In genomic region chr21:45037986-45038385, GRCh38 we compare ENCODE assay signal across 28 cellular contexts.
"Had no signal": no experiment of that assay in that cellular context is flagged by ENCODE, and none has a peak within 500 bp of the region (broad histone marks: within the 10 kb centered on the region; RNA-seq: fewer than 3 reads in every experiment).

No MANE protein-coding gene starts in this region.

- H3K27ac ChIP-seq: adrenal gland, breast epithelium, cardiac muscle cell, coronary artery, dorsolateral prefrontal cortex had no signal

- H3K27me3 ChIP-seq: adrenal gland, breast epithelium, cardiac muscle cell had no signal

- ATAC-seq: activated CD4-positive, alpha-beta T cell treated with anti-CD3 and anti-CD28 coated beads for 36 hours; activated CD8-positive, alpha-beta memory T cell treated with anti-CD3 and anti-CD28 coated beads, Interleukin-2, amount 10 ng/mL, durations not matched to agents 7 days and 5 days; activated CD8-positive, alpha-beta T cell treated with anti-CD3 and anti-CD28 coated beads, Interleukin-2, amount 10 ng/mL, durations not matched to agents 7 days and 5 days; activated naive CD8-positive, alpha-beta T cell treated with anti-CD3 and anti-CD28 coated beads, Interleukin-2, amount 50 U/mL, for 24 hours; esophagus mucosa had no signal

- H3K4me3 ChIP-seq: adrenal gland, breast epithelium, cardiac muscle cell, coronary artery, dorsolateral prefrontal cortex had no signal

- DNase-seq: activated CD4-positive, alpha-beta memory T cell treated with anti-CD3 and anti-CD28 coated beads for 36 hours; activated CD4-positive, alpha-beta T cell treated with anti-CD3 and anti-CD28 coated beads for 36 hours; activated CD4-positive, alpha-beta T cell treated with anti-CD3 and anti-CD28 coated beads, Interleukin-2, amount 10 ng/mL, durations not matched to agents 24 days and 14 days; activated CD4-positive, CD25-positive, alpha-beta regulatory T cell; activated CD4-positive, CD25-positive, alpha-beta regulatory T cell treated with anti-CD3 and anti-CD28 coated beads, Interleukin-2, amount 50 U/mL, for 72 hours; activated CD8-positive, alpha-beta memory T cell treated with anti-CD3 and anti-CD28 coated beads, Interleukin-2, amount 10 ng/mL, durations not matched to agents 7 days and 5 days; activated CD8-positive, alpha-beta memory T cell treated with anti-CD3 and anti-CD28 coated beads, Interleukin-2, amount 50 U/mL, for 4 hours; activated CD8-positive, alpha-beta T cell treated with anti-CD3 and anti-CD28 coated beads, Interleukin-2, amount 10 ng/mL, durations not matched to agents 7 days and 5 days; activated effector memory CD4-positive, alpha-beta T cell treated with anti-CD3 and anti-CD28 coated beads, Interleukin-2, amount 50 U/mL, for 16 hours; activated naive CD4-positive, alpha-beta T cell treated with anti-CD3 and anti-CD28 coated beads for 36 hours; activated naive CD8-positive, alpha-beta T cell treated with anti-CD3 and anti-CD28 coated beads for 36 hours; activated naive CD8-positive, alpha-beta T cell treated with anti-CD3 and anti-CD28 coated beads, Interleukin-2, amount 50 U/mL, for 24 hours; activated T-cell treated with anti-CD3 and anti-CD28 coated beads, Interleukin-2, amount 50 U/mL, for 1 hour; activated T-cell treated with anti-CD3 and anti-CD28 coated beads, Interleukin-2, amount 50 U/mL, for 48 hours; adrenal gland; amygdala; aorta; central memory CD4-positive, alpha-beta T cell; cerebellar nuclear complex; effector memory CD4-positive, alpha-beta T cell; endodermal cell; foreskin fibroblast; T-helper 2 cell had no signal

- H3K36me3 ChIP-seq: adrenal gland, breast epithelium, cardiac muscle cell had no signal
